ENCODE assay signal across 10 cellular contexts in genomic region chr6:109007521-109007920, GRCh38.
DNase-seq lines count a peak whose midpoint lies in the region; ATAC-seq and TF ChIP-seq lines count a peak whose summit lies in the region.
"Had no signal": no experiment of that assay in that cellular context is flagged by ENCODE, and none has a peak within 500 bp of the region (broad histone marks: within the 10 kb centered on the region; RNA-seq: fewer than 3 reads in every experiment).

No MANE protein-coding gene starts in this region.

- intact Hi-C loops in cardiac septum (cut with DNase I), result loop anchor here (5.0 kb wide), 2 partner anchors 35 to 450 kb away; no protein-coding TSS in a partner anchor
- intact Hi-C loops in MCF 10A (cut with micrococcal nuclease), result loop anchor here (5.0 kb wide), 1 partner anchor 375 kb away; the partner anchor contains the start of gene CD164

- TF ChIP-seq CTCF in cardiac muscle cell (IDR thresholded peaks at IDR 0.05; ENCODE audit: low read depth, low read length) (no peak), MCF 10A (IDR thresholded peaks at IDR 0.05; ENCODE audit: unreplicated experiment) (no peak), upper lobe of left lung (IDR thresholded peaks at IDR 0.05) (no peak)

- CTCF ChIA-PET in MCF 10A (lab: Yijun Ruan, JAX), result interaction anchor here (0.8 to 1.2 kb wide), 3 partner anchors 64 to 451 kb away, joined by 3 to 4 read pairs (median 4); no protein-coding TSS in a partner anchor

- H3K4me1 Mint-ChIP-seq in MCF 10A (ENCODE audit: insufficient read depth, unreplicated experiment), result peaks cover 24% of the 10 kb centered on the region

- H3K9me3 Mint-ChIP-seq in MCF 10A (ENCODE audit: unreplicated experiment), result no peaks in the 10 kb centered on the region
- H3K9me3 Mint-ChIP-seq: CD14-positive monocyte had no signal

- no peaks in the 10 kb centered on the region for H3K9me3 ChIP-seq in cardiac muscle cell (ENCODE audit: low read depth)
- no peaks in the 10 kb centered on the region for H3K9me3 ChIP-seq in muscle layer of colon (ENCODE audit: low read length)
- H3K9me3 ChIP-seq in upper lobe of left lung, result no peaks in the 10 kb centered on the region

- H3K4me1 ChIP-seq in cardiac muscle cell (ENCODE audit: low read depth), result peaks cover 11% of the 10 kb centered on the region
- H3K4me1 ChIP-seq in muscle layer of colon (ENCODE audit: insufficient read depth, low read length), result peaks cover 10% of the 10 kb centered on the region
- peaks cover 19 to 56% (median 32%) of the 10 kb centered on the region in 4 donors for H3K4me1 ChIP-seq in upper lobe of left lung

- H3K4me3 Mint-ChIP-seq in MCF 10A (ENCODE audit: unreplicated experiment), result peak overlapping the region; percentile 93

- TF ChIP-seq POLR2A in upper lobe of left lung (IDR thresholded peaks at IDR 0.05), result no peak

- H3K27ac Mint-ChIP-seq in MCF 10A (ENCODE audit: low read depth, unreplicated experiment), result peak overlapping the region; percentile 94

- ATAC-seq in upper lobe of left lung (ENCODE audit: low FRiP score in 2 of 2), result no peak
- no peak for ATAC-seq in GM18520 (IDR thresholded peaks at IDR 0.05; ENCODE audit: unreplicated experiment)
- ATAC-seq in GM21529 (IDR thresholded peaks at IDR 0.05; ENCODE audit: unreplicated experiment), result no peak

- H3K4me3 ChIP-seq in cardiac muscle cell, result peak overlapping the region; percentile 72
- peak overlapping the region; percentile 83 to 100 for H3K4me3 ChIP-seq in muscle layer of colon (ENCODE audit: low read depth in 1 of 2, low read length in 2 of 2)
- H3K4me3 ChIP-seq in upper lobe of left lung, result peak overlapping the region in 3 of 4 donors; percentile 69 to 96 (median 75)

- H3K36me3 Mint-ChIP-seq in MCF 10A (ENCODE audit: insufficient read depth, unreplicated experiment), result peaks cover 9% of the 10 kb centered on the region

- H3K36me3 ChIP-seq in cardiac muscle cell, result no peaks in the 10 kb centered on the region
- no peaks in the 10 kb centered on the region for H3K36me3 ChIP-seq in muscle layer of colon (ENCODE audit: insufficient read depth, low read length)
- H3K36me3 ChIP-seq in upper lobe of left lung, result no peaks in the 10 kb centered on the region

- POLR2A ChIA-PET in MCF 10A (lab: Yijun Ruan, JAX), result interaction anchor here (1.0 to 19.3 kb wide), 14 partner anchors 10 to 452 kb away, joined by 3 to 556 read pairs (median 9); partner anchors contain the start of genes CD164, CEP57L1, FOXO3 and SESN1

- no peaks in the 10 kb centered on the region for H3K27me3 Mint-ChIP-seq in MCF 10A (ENCODE audit: insufficient read depth, unreplicated experiment)

- H3K27ac ChIP-seq in cardiac muscle cell (no peak overlapping the region), muscle layer of colon (ENCODE audit: low read depth, low read length) (peak overlapping the region; percentile 88), upper lobe of left lung (peak overlapping the region in 3 of 4 donors; percentile 90 to 94 (median 93))

- no peak for DNase-seq in cardiac muscle cell (ENCODE audit: low read depth in 1 of 2, low spot score in 1 of 2)
- DNase-seq in cardiac septum (ENCODE audit: low spot score), result no peak
- DNase-seq in MCF 10A (ENCODE audit: unreplicated experiment), result no peak
- DNase-seq in upper lobe of left lung, result no peak
- DNase-seq in NOMO-1 treated with dmso at 0.1 percent for 144 hours (lab: John Stamatoyannopoulos, UW; ENCODE audit: unreplicated experiment), result no peak
- DNase-seq: NCI-H1436 treated with DMSO at 0.1 percent for 48 hours had no signal

- H3K9ac ChIP-seq in muscle layer of colon (ENCODE audit: low read length), result no peak overlapping the region

- BruUV-seq in MCF 10A (replicated peaks; lab: Mats Ljungman, UMichigan), result no TSS peak

- no peaks in the 10 kb centered on the region for H3K27me3 ChIP-seq in cardiac muscle cell
- no peaks in the 10 kb centered on the region for H3K27me3 ChIP-seq in muscle layer of colon (ENCODE audit: control insufficient read depth in 1 of 2, insufficient read depth in 2 of 2, low read length in 2 of 2)
- no peaks in the 10 kb centered on the region for H3K27me3 ChIP-seq in upper lobe of left lung

- WGBS in upper lobe of left lung, 2 donors, result 63 to 74% methylated on average over 3 of the region's 3 CpGs

- TF ChIP-seq EP300 in upper lobe of left lung (IDR thresholded peaks at IDR 0.05), result no peak
